In genomic region chr5:159010611-159011497, GRCh38 we compare ENCODE assay signal across 8 cellular contexts.
A peak's percentile ranks its signal among the peaks of the same experiment; 100 is the strongest.
DNase-seq lines count a peak whose midpoint lies in the region; ATAC-seq and TF ChIP-seq lines count a peak whose summit lies in the region.
"Had no signal": no experiment of that assay in that cellular context is flagged by ENCODE, and none has a peak within 500 bp of the region (broad histone marks: within the 10 kb centered on the region; RNA-seq: fewer than 3 reads in every experiment).

No MANE protein-coding gene starts in this region.

- H3K27ac Mint-ChIP-seq in naive B cell: peak overlapping the region; percentile 92 to 98 (median 97)

- no peak for TF ChIP-seq CTCF in VCaP (conservative IDR thresholded peaks at IDR 0.05)

- DNase-seq in naive B cell (peak; percentile 41), NCI-H526 treated with DMSO at 0.1 percent for 48 hours (lab: John Stamatoyannopoulos, UW) (no peak)
- no peak for DNase-seq in stimulated activated CD4-positive, alpha-beta T cell treated with anti-CD3 and anti-CD28 coated beads, Interleukin-2, amount 100 ng/mL, for 24 hours
- no peak for DNase-seq in activated T-cell treated with anti-CD3 and anti-CD28 coated beads, Interleukin-2, amount 50 U/mL, for 1 hour
- DNase-seq: right lobe of liver had no signal

- ATAC-seq in GM19023 (IDR thresholded peaks at IDR 0.05; ENCODE audit: unreplicated experiment) (peak; percentile 95), HG02840 (IDR thresholded peaks at IDR 0.05; ENCODE audit: low FRiP score, unreplicated experiment) (peak; percentile 87), naive B cell (ENCODE audit: low read depth in 2 of 2) (peak; percentile 82 to 87)

- no peaks in the 10 kb centered on the region for H3K27me3 Mint-ChIP-seq in naive B cell

- H3K36me3 Mint-ChIP-seq in naive B cell: no peaks in the 10 kb centered on the region

- H3K9me3 Mint-ChIP-seq in naive B cell: peaks cover 0 to 4% (median 0%) of the 10 kb centered on the region in 7 donors

- H3K4me3 Mint-ChIP-seq in naive B cell: peak overlapping the region; percentile 85 to 94 (median 90)

- peak overlapping the region; percentile 73 for H3K27ac ChIP-seq in VCaP

- H3K4me1 Mint-ChIP-seq in naive B cell: peaks cover 70 to 92% (median 91%) of the 10 kb centered on the region in 3 donors
